9 cellular contexts compared by ENCODE assay signal in the genomic region with DNA sequence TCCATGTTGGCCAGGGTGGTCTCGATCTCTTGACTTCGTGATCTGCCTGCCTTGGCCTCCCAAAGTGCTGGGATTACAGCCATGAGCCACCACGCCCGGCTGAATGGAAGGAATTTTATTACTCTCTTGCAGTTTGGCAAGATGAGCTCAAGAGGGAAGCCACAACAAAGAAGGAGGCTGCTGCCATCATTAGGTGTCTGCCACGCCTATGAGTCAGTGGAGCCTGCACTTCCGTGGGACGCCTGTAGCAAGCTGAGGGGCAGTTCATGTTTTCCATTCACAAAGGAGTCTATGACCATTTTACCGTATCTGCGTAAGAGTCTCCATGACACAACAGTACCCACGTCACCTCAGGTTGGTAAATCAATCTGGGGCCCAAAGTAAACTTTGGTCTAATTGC. TPM values are rescaled to one million over a fixed set of nuclear protein-coding genes. Genes with fewer than 3 reads are reported as not detected.
A peak's percentile ranks its signal among the peaks of the same experiment; 100 is the strongest.
DNase-seq lines count a peak whose midpoint lies in the region; ATAC-seq, FAIRE-seq and TF ChIP-seq lines count a peak whose summit lies in the region.
"Had no signal": no experiment of that assay in that cellular context is flagged by ENCODE, and none has a peak within 500 bp of the region (broad histone marks: within the 10 kb centered on the region; RNA-seq: fewer than 3 reads in every experiment).

No MANE protein-coding gene starts in this region.

- no peak for TF ChIP-seq EP300 in A549 (IDR thresholded peaks at IDR 0.05)
- no peak for TF ChIP-seq EP300 in stomach (IDR thresholded peaks at IDR 0.05)

- H3K36me3 ChIP-seq in naive thymus-derived CD4-positive, alpha-beta T cell (ENCODE audit: control insufficient read depth in 2 of 3, insufficient read depth in 3 of 3, low read length in 3 of 3) = no peaks in the 10 kb centered on the region
- no peaks in the 10 kb centered on the region for H3K36me3 ChIP-seq in stomach

- TF ChIP-seq POLR2A in A549 (IDR thresholded peaks at IDR 0.05; ENCODE audit: low read length) (no peak), stomach (IDR thresholded peaks at IDR 0.05) (no peak)

- DNase-seq in A549 (ENCODE audit: low read depth in 1 of 2, low spot score in 1 of 2) (peak; percentile 18 to 70), NCI-H460 (ENCODE audit: extremely low read depth, low read depth) (peak; percentile 41), DMS 273 treated with DMSO at 0.1 percent for 48 hours (lab: John Stamatoyannopoulos, UW) (no peak), COLO668 (lab: John Stamatoyannopoulos, UW; ENCODE audit: unreplicated experiment) (no peak), stomach (no peak)
- peak; percentile 75 for DNase-seq in activated T-cell treated with anti-CD3 and anti-CD28 coated beads, Interleukin-2, amount 50 U/mL, for 1 hour
- peak in 8 of 9 donors; percentile 60 to 93 (median 81) for DNase-seq in naive thymus-derived CD4-positive, alpha-beta T cell

- H3K27me3 Mint-ChIP-seq in naive thymus-derived CD4-positive, alpha-beta T cell = no peaks in the 10 kb centered on the region

- no peaks in the 10 kb centered on the region for H3K9me3 ChIP-seq in A549
- no peaks in the 10 kb centered on the region for H3K9me3 ChIP-seq in naive thymus-derived CD4-positive, alpha-beta T cell (ENCODE audit: control insufficient read depth in 2 of 3, low read length in 3 of 3)
- H3K9me3 ChIP-seq in stomach = no peaks in the 10 kb centered on the region

- H3K4me2 ChIP-seq in A549 = no peak overlapping the region
- H3K4me2 ChIP-seq: KMS-11 had no signal

- no peaks in the 10 kb centered on the region for H3K27me3 ChIP-seq in naive thymus-derived CD4-positive, alpha-beta T cell (ENCODE audit: control insufficient read depth in 2 of 2, insufficient read depth in 2 of 2, low read length in 2 of 2)
- no peaks in the 10 kb centered on the region for H3K27me3 ChIP-seq in stomach

- peak overlapping the region; percentile 57 to 81 (median 72) for H3K4me3 Mint-ChIP-seq in naive thymus-derived CD4-positive, alpha-beta T cell

- H3K9me3 Mint-ChIP-seq in naive thymus-derived CD4-positive, alpha-beta T cell = peaks cover 0 to 12% (median 3%) of the 10 kb centered on the region in 11 donors

- FAIRE-seq in A549 (lab: Jason Lieb, UNC) = no peak

- no peaks in the 10 kb centered on the region for H3K4me1 ChIP-seq in A549
- peaks cover 38 to 40% of the 10 kb centered on the region in 2 donors for H3K4me1 ChIP-seq in naive thymus-derived CD4-positive, alpha-beta T cell (ENCODE audit: control insufficient read depth in 2 of 2, insufficient read depth in 2 of 2, low read length in 2 of 2)
- peaks cover 0 to 2% (median 0%) of the 10 kb centered on the region in 4 donors for H3K4me1 ChIP-seq in stomach

- WGBS in A549 (ENCODE audit: missing lambda C conversion rate) = 61% methylated on average over 10 of the region's 10 CpGs
- 78 to 89% (median 83%) methylated on average over 10 of the region's 10 CpGs for WGBS in stomach, 5 donors

- intact Hi-C loops in naive thymus-derived CD4-positive, alpha-beta T cell (cut with micrococcal nuclease) = loop anchor here (1.0 to 2.0 kb wide), 5 partner anchors 17 to 32 kb away; no protein-coding TSS in a partner anchor
- intact Hi-C loops in stomach (cut with DNase I; ENCODE audit: low total_unique reads) = no loop called here

- ATAC-seq in A549 (peak; percentile 56 to 74; a peak in 4 of 6 replicates), GM19463 (IDR thresholded peaks at IDR 0.05; ENCODE audit: unreplicated experiment) (no peak)
- ATAC-seq in naive thymus-derived CD4-positive, alpha-beta T cell = peak; percentile 98

- H3K27ac ChIP-seq in A549 = 0 out of 6 replicates have a peak overlapping the region, but pooled peaks of 1 of the 2 experiments have one; percentile 16
- peak overlapping the region; percentile 70 for H3K27ac ChIP-seq in naive thymus-derived CD4-positive, alpha-beta T cell (ENCODE audit: low read depth, low read length)
- H3K27ac ChIP-seq in stomach = no peak overlapping the region
- H3K27ac ChIP-seq: KMS-11 had no signal

- peaks cover 30 to 85% (median 80%) of the 10 kb centered on the region in 7 donors for H3K4me1 Mint-ChIP-seq in naive thymus-derived CD4-positive, alpha-beta T cell

- peaks cover 0 to 15% (median 4%) of the 10 kb centered on the region in 5 donors for H3K36me3 Mint-ChIP-seq in naive thymus-derived CD4-positive, alpha-beta T cell

- CTCF ChIA-PET in A549 (lab: Yijun Ruan, JAX) = interaction anchor here (0.6 to 1.8 kb wide), 5 partner anchors 17 to 133 kb away, joined by 3 to 4 read pairs (median 3); no protein-coding TSS in a partner anchor
- CTCF ChIA-PET in naive thymus-derived CD4-positive, alpha-beta T cell (lab: Charles Lee) = interaction anchor here (0.6 to 2.1 kb wide), 15 partner anchors 9 to 84 kb away, joined by 3 to 18 read pairs (median 5); no protein-coding TSS in a partner anchor

- POLR2A ChIA-PET in A549 (lab: Yijun Ruan, JAX) = interaction anchor here (0.6 kb wide), 1 partner anchor 33 kb away, joined by 3 read pairs; no protein-coding TSS in a partner anchor
- POLR2A ChIA-PET in naive thymus-derived CD4-positive, alpha-beta T cell (lab: Charles Lee) = interaction anchor here (0.6 to 4.5 kb wide), 25 partner anchors 8 to 93 kb away, joined by 3 to 47 read pairs (median 5); no protein-coding TSS in a partner anchor

- peak overlapping the region in 8 of 9 donors; percentile 89 to 99 (median 96) for H3K27ac Mint-ChIP-seq in naive thymus-derived CD4-positive, alpha-beta T cell

- no peak for TF ChIP-seq RAD21 in A549 (conservative IDR thresholded peaks at IDR 0.05 in 1 of 2, IDR thresholded peaks at IDR 0.05 in 1 of 2)

- no peak for TF ChIP-seq CTCF in A549 (IDR thresholded peaks at IDR 0.05)
- no peak for TF ChIP-seq CTCF in stomach (IDR thresholded peaks at IDR 0.05)

- no peak overlapping the region for H3K4me3 ChIP-seq in A549
- H3K4me3 ChIP-seq in naive thymus-derived CD4-positive, alpha-beta T cell (ENCODE audit: low read length) = peak overlapping the region; percentile 18
- no peak overlapping the region for H3K4me3 ChIP-seq in stomach

TF ChIP-seq in A549, 52 proteins besides CTCF, POLR2A, EP300 and RAD21:
- TF ChIP-seq HOXB5 (CRISPR knock-in tag; IDR thresholded peaks at IDR 0.05) (no peak), ESRRA (IDR thresholded peaks at IDR 0.05; ENCODE audit: borderline replicate concordance, low read length) (no peak)
TF ChIP-seq in A549: peak in this region for 0.

RNA-seq across cellular contexts. Expression of a gene that starts 51.2 kb away (rescaled TPM):
- 1.6 and 1.9 TPM in 2 replicates for polyA plus RNA-seq in A549 (2011; rRNA removed)
- 0.36 and 0.70 TPM in 2 replicates for polyA plus RNA-seq in A549 (2012; cell fraction: cytosol; rRNA removed)
- 0.32 and 0.83 TPM in 2 replicates for polyA plus RNA-seq in A549 (2012; cell fraction: nucleus; rRNA removed)
- 0.54 to 2.0 TPM (median 1.3 TPM) in 3 replicates for polyA plus RNA-seq in A549 (2017; fragmentation: RNase III; extraction: RNeasy Plus Mini Kit Qiagen cat#74134 plus additional on column Dnase treatment)
- 1.2 and 2.7 TPM in 2 replicates for polyA minus RNA-seq in A549 (2011; rRNA and poly(A)+ RNA removed)
- 0.26 TPM in 1 of 2 replicates, not detected in the other for total RNA-seq in NCI-H460 (2014; rRNA removed; shearing (Covaris generic))
- polyA plus RNA-seq in NCI-H460 (2014; cell fraction: nucleus; rRNA removed) = 0.21 TPM in 1 of 2 replicates, not detected in the other
- total RNA-seq in naive thymus-derived CD4-positive, alpha-beta T cell = under 1 TPM in 3 of 5 experiments, not detected in 2; 0.30 to 0.46 (median 0.32) TPM
- 1 to 10 TPM in 1 of 2 donors, not detected in 1; 1.1 TPM for polyA plus RNA-seq in naive thymus-derived CD4-positive, alpha-beta T cell
- not detected for total RNA-seq in stomach
- polyA plus RNA-seq in stomach = under 1 TPM in 1 of 3 donors, not detected in 2; 0.31 TPM

Comparison
In these comparisons a context has a peak if more than half of its experiments do, and no peak if none do; other contexts are left out.
1. DNase-seq: peak in A549 (2 of 2), NCI-H460 (single experiment), activated T-cell treated with anti-CD3 and anti-CD28 coated beads, Interleukin-2, amount 50 U/mL, for 1 hour (single experiment) and naive thymus-derived CD4-positive, alpha-beta T cell (8 of 9); none in DMS 273 treated with DMSO at 0.1 percent for 48 hours (single experiment), COLO668 (single experiment) and stomach (single experiment).